31 cellular contexts compared by ENCODE assay signal in genomic region chr17:79439493-79439892, GRCh38.
"Had no signal": no experiment of that assay in that cellular context is flagged by ENCODE, and none has a peak within 500 bp of the region (broad histone marks: within the 10 kb centered on the region; RNA-seq: fewer than 3 reads in every experiment).

No MANE protein-coding gene starts in this region.

- H3K27ac ChIP-seq: adrenal gland, body of pancreas, breast epithelium, SJSA1 had no signal

- H3K27ac Mint-ChIP-seq: activated B cell treated with CpG ODN at 0.5 μM for 24 hours; activated CD4-positive, alpha-beta memory T cell treated with anti-CD3 and anti-CD28 coated beads for 36 hours; activated naive CD4-positive, alpha-beta T cell treated with anti-CD3 and anti-CD28 coated beads for 36 hours; activated T-helper 1 cell treated with anti-CD3 and anti-CD28 coated beads, Interleukin-12 subunit alpha, Interleukin-12 subunit beta, Interleukin-2, Interleukin-4 antibody, amounts not matched to agents 30 ng/mL and 10 ng/mL and 1 ng/mL, durations not matched to agents 14 hours and 24 hours and 36 hours; T-helper 1 cell treated with Interleukin-12 subunit alpha and Interleukin-12 subunit beta and Interleukin-4 antibody, amounts not matched to agents 30 μg/mL and 1 μg/mL, for 36 hours; T-helper 2 cell treated with Interferon-gamma antibody and Interleukin-4, amounts not matched to agents 5 μg/mL and 100 μg/mL, for 36 hours had no signal

- H3K4me1 ChIP-seq: adrenal gland, body of pancreas, breast epithelium, SJSA1 had no signal

- H3K27me3 ChIP-seq: body of pancreas had no signal

- DNase-seq: activated B cell treated with CpG ODN at 0.5 μM for 24 hours; activated CD4-positive, alpha-beta memory T cell treated with anti-CD3 and anti-CD28 coated beads for 36 hours; activated CD4-positive, alpha-beta T cell treated with anti-CD3 and anti-CD28 coated beads for 4 hours; activated CD4-positive, alpha-beta T cell treated with anti-CD3 and anti-CD28 coated beads, Interleukin-2, amount 50 U/mL, for 1 hour; activated CD4-positive, CD25-positive, alpha-beta regulatory T cell treated with anti-CD3 and anti-CD28 coated beads, Interleukin-2, amount 50 U/mL, for 72 hours; activated CD8-positive, alpha-beta memory T cell treated with anti-CD3 and anti-CD28 coated beads, Interleukin-2, amount 50 U/mL, for 4 hours; activated gamma-delta T cell treated with Interleukin-2 at 50 U/mL for 16 hours; activated naive CD4-positive, alpha-beta T cell treated with anti-CD3 and anti-CD28 coated beads for 36 hours; activated T-cell treated with anti-CD3 and anti-CD28 coated beads for 4 hours; activated T-cell treated with anti-CD3 and anti-CD28 coated beads, Interleukin-2, amount 50 U/mL, for 4 hours; adrenal gland; body of pancreas; MM.1S; MV-4-11; NCI-H1092; NCI-H1436 treated with DMSO at 0.1 percent for 48 hours; NCI-H1694 treated with DMSO at 0.1 percent for 48 hours; NCI-H2029; NCI-H345; NCI-H524 treated with DMSO at 0.1 percent for 48 hours; SHP77 treated with DMSO at 0.1 percent for 48 hours; SK-N-SH had no signal

- FAIRE-seq: astrocyte, TTC549 had no signal

- H3K9ac ChIP-seq: SK-N-SH had no signal

- H3K4me3 ChIP-seq: adrenal gland, body of pancreas, breast epithelium, SJSA1 had no signal

- ATAC-seq: activated naive CD4-positive, alpha-beta T cell treated with anti-CD3 and anti-CD28 coated beads, Interleukin-2, amount 50 U/mL, for 72 hours; activated T-cell treated with anti-CD3 and anti-CD28 coated beads, Interleukin-2, amount 50 U/mL, for 4 hours; body of pancreas; Panc1 had no signal

- H3K4me3 Mint-ChIP-seq: activated B cell treated with CpG ODN at 0.5 μM for 24 hours; activated CD4-positive, alpha-beta memory T cell treated with anti-CD3 and anti-CD28 coated beads for 36 hours; activated naive CD4-positive, alpha-beta T cell treated with anti-CD3 and anti-CD28 coated beads for 36 hours; activated T-cell treated with anti-CD3 and anti-CD28 coated beads, Interleukin-2, amount 50 U/mL, for 4 hours; activated T-helper 1 cell treated with anti-CD3 and anti-CD28 coated beads, Interleukin-12 subunit alpha, Interleukin-12 subunit beta, Interleukin-2, Interleukin-4 antibody, amounts not matched to agents 30 ng/mL and 10 ng/mL and 1 ng/mL, durations not matched to agents 14 hours and 24 hours and 36 hours; T-helper 1 cell treated with Interleukin-12 subunit alpha and Interleukin-12 subunit beta and Interleukin-4 antibody, amounts not matched to agents 30 μg/mL and 1 μg/mL, for 36 hours; T-helper 2 cell treated with Interferon-gamma antibody and Interleukin-4, amounts not matched to agents 5 μg/mL and 100 μg/mL, for 36 hours had no signal

- H3K36me3 ChIP-seq: adrenal gland, breast epithelium, SJSA1 had no signal

- H3K36me3 Mint-ChIP-seq: activated CD4-positive, alpha-beta memory T cell treated with anti-CD3 and anti-CD28 coated beads for 36 hours; activated naive CD4-positive, alpha-beta T cell treated with anti-CD3 and anti-CD28 coated beads, Interleukin-2, amount 50 U/mL, for 72 hours had no signal

- H3K9me3 Mint-ChIP-seq: activated B cell treated with CpG ODN at 0.5 μM for 24 hours; activated CD4-positive, alpha-beta memory T cell treated with anti-CD3 and anti-CD28 coated beads for 36 hours; activated naive CD4-positive, alpha-beta T cell treated with anti-CD3 and anti-CD28 coated beads for 36 hours; activated naive CD4-positive, alpha-beta T cell treated with anti-CD3 and anti-CD28 coated beads, Interleukin-2, amount 50 U/mL, for 72 hours; activated T-cell treated with anti-CD3 and anti-CD28 coated beads, Interleukin-2, amount 50 U/mL, for 4 hours; activated T-helper 1 cell treated with anti-CD3 and anti-CD28 coated beads, Interleukin-12 subunit alpha, Interleukin-12 subunit beta, Interleukin-2, Interleukin-4 antibody, amounts not matched to agents 30 ng/mL and 10 ng/mL and 1 ng/mL, durations not matched to agents 14 hours and 24 hours and 36 hours; T-helper 1 cell treated with Interleukin-12 subunit alpha and Interleukin-12 subunit beta and Interleukin-4 antibody, amounts not matched to agents 30 μg/mL and 1 μg/mL, for 36 hours; T-helper 2 cell treated with Interferon-gamma antibody and Interleukin-4, amounts not matched to agents 5 μg/mL and 100 μg/mL, for 36 hours had no signal

- H3K4me1 Mint-ChIP-seq: activated B cell treated with CpG ODN at 0.5 μM for 24 hours had no signal

- H3K9me3 ChIP-seq: adrenal gland, body of pancreas, breast epithelium, SJSA1, SK-N-SH had no signal

- H3K4me2 ChIP-seq: SK-N-SH had no signal
